ENCODE assay signal across 7 cellular contexts in the genomic region with DNA sequence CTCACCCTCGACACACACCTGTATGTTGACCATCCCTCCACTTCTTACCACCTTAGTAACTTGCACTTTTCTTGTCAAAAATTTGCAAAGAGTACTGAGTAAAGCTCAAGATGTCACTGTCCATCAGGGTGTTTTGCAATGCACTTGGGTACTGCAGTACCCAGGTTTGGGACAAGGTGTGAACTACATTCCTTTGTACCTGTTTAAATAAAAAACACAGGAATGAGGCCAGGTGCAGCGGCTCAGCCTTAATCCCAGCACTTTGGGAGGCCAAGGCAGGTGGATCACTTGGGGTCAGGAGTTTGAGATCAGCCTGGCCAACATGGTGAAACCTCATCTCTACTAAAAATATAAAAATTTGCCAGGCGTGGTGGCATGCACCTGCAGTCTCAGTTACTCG. TPM values are rescaled to one million over a fixed set of nuclear protein-coding genes. Genes with fewer than 3 reads are reported as not detected.
"Had no signal": no experiment of that assay in that cellular context is flagged by ENCODE, and none has a peak within 500 bp of the region (broad histone marks: within the 10 kb centered on the region; RNA-seq: fewer than 3 reads in every experiment).

No MANE protein-coding gene starts in this region.

RNA-seq across cellular contexts. Expression of a gene that starts 27.8 kb away (rescaled TPM):
- total RNA-seq: OCI-LY7, PC-3, PC-9, Peyer's patch, SJCRH30, SJSA1, SK-MEL-5 had no signal
